8 cellular contexts compared by ENCODE assay signal in genomic region chr15:74937602-74938371, GRCh38.
A peak's percentile ranks its signal among the peaks of the same experiment; 100 is the strongest.
DNase-seq lines count a peak whose midpoint lies in the region; ATAC-seq and TF ChIP-seq lines count a peak whose summit lies in the region.

TSS of gene COX5A (minus strand) at chr15:74938073. CDS start at chr15:74938014, 59 bp downstream.

- TF ChIP-seq CTCF in AG09309 (IDR thresholded peaks at IDR 0.05; ENCODE audit: control insufficient read depth, insufficient read depth, low read depth, low read length, missing control alignments) = no peak

- ATAC-seq in GM19025 (IDR thresholded peaks at IDR 0.05; ENCODE audit: low read depth, unreplicated experiment) (peak; percentile 91), HG03280 (IDR thresholded peaks at IDR 0.05; ENCODE audit: unreplicated experiment) (peak; percentile 90)

- H3K27ac ChIP-seq in caudate nucleus (ENCODE audit: low read depth, low read length) = peak within 1 kb of the TSS; percentile 92

- H3K4me3 ChIP-seq in AG09309 (ENCODE audit: control insufficient read depth, low read depth, low read length) = peak within 1 kb of the TSS; percentile 76

- peak; percentile 83 for DNase-seq in AG09309 (ENCODE audit: low read depth)
- peak; percentile 97 for DNase-seq in NCI-H226
- peak; percentile 73 to 87 (median 80) for DNase-seq in activated CD4-positive, CD25-positive, alpha-beta regulatory T cell (lab: John Stamatoyannopoulos, UW)
- DNase-seq in caudate nucleus (lab: John Stamatoyannopoulos, UW) = peak; percentile 42 to 96 (median 90)
- DNase-seq in iris pigment epithelial cell (ENCODE audit: low read depth) = peak; percentile 98
- peak; percentile 83 to 86 for DNase-seq in stimulated activated CD4-positive, alpha-beta T cell treated with anti-CD3 and anti-CD28 coated beads, Interleukin-12 subunit alpha, Interleukin-12 subunit beta, amount 100 ng/mL, for 24 hours (ENCODE audit: low read depth in 2 of 2)

Comparison
In these comparisons a context has a peak if more than half of its experiments do, and no peak if none do; other contexts are left out.
1. Peak in every context shown above with its lines: DNase-seq, ATAC-seq, H3K4me3 ChIP-seq and H3K27ac ChIP-seq.